ENCODE assay signal across 8 cellular contexts in genomic region chr15:63600001-63600645, GRCh38. TPM values are rescaled to one million over a fixed set of nuclear protein-coding genes. Genes with fewer than 3 reads are reported as not detected.
DNase-seq lines count a peak whose midpoint lies in the region; ATAC-seq, FAIRE-seq and TF ChIP-seq lines count a peak whose summit lies in the region.

No MANE protein-coding gene starts in this region.

- peak overlapping the region; percentile 61 to 88 (median 79) for H3K4me3 ChIP-seq in HepG2 (replicated peaks in 1 of 3; ENCODE audit: insufficient read depth in 1 of 3, low read depth in 2 of 3, low read length in 3 of 3)

- TF ChIP-seq EP300 in HepG2 (IDR thresholded peaks at IDR 0.05; ENCODE audit: low read depth in 2 of 2, low read length in 2 of 2) (no peak), HepG2 (CRISPR knock-in tag; IDR thresholded peaks at IDR 0.05; ENCODE audit: borderline replicate concordance) (no peak)

- H3K27ac ChIP-seq in HepG2 (ENCODE audit: extremely low read length, insufficient read depth, low read length), result peak overlapping the region; percentile 83
- H3K27ac ChIP-seq in substantia nigra (ENCODE audit: low read depth, low read length, poor library complexity, severe bottlenecking), result peak overlapping the region; percentile 75

- H3K27me3 ChIP-seq in HepG2 (ENCODE audit: control insufficient read depth in 1 of 2, insufficient read depth in 2 of 2, low read length in 2 of 2), result no peaks in the 10 kb centered on the region; a peak in 1 of 5 replicates

- ATAC-seq in HepG2, result peak; percentile 33
- no peak for ATAC-seq in HG03439 (IDR thresholded peaks at IDR 0.05; ENCODE audit: unreplicated experiment)

- BruUV-seq in MCF 10A (replicated peaks; lab: Mats Ljungman, UMichigan) (TSS peak; percentile 33), HepG2 (replicated peaks; lab: Mats Ljungman, UMichigan) (TSS peak; percentile 62)

- intact Hi-C loops in MCF 10A (cut with micrococcal nuclease), result no loop called here
- intact Hi-C loops in HepG2 (cut with micrococcal nuclease; ENCODE audit: unreplicated experiment), result no loop called here

- in situ Hi-C loops in HepG2 (cut with HindIII; ENCODE audit: extremely low pct_ligation_motif_present, low pct_unique_long_range_greater_than_20kb), result no loop called here

- no peaks in the 10 kb centered on the region for H3K9me3 Mint-ChIP-seq in MCF 10A (ENCODE audit: unreplicated experiment)

- H3K27ac Mint-ChIP-seq in MCF 10A (ENCODE audit: low read depth, unreplicated experiment), result peak overlapping the region; percentile 27

- peak overlapping the region; percentile 99 for H3K4me2 ChIP-seq in HepG2 (ENCODE audit: low read depth, low read length)

- peak overlapping the region; percentile 83 for H3K4me3 Mint-ChIP-seq in MCF 10A (ENCODE audit: unreplicated experiment)

- no peak for FAIRE-seq in HepG2 (lab: Jason Lieb, UNC)

- peaks cover 41% of the 10 kb centered on the region for H3K4me1 ChIP-seq in HepG2 (ENCODE audit: insufficient read depth, low read length)

- H3K36me3 ChIP-seq in HepG2 (replicated peaks in 1 of 2; ENCODE audit: control insufficient read depth in 1 of 2, insufficient read depth in 2 of 2, low read length in 2 of 2), result no peaks in the 10 kb centered on the region

- no peak for TF ChIP-seq POLR2A in HepG2 (IDR thresholded peaks at IDR 0.05; ENCODE audit: insufficient read depth in 1 of 2, low read depth in 2 of 2, low read length in 2 of 2)

- no peak overlapping the region for H2AFZ ChIP-seq in HepG2 (ENCODE audit: low read length)

- no peaks in the 10 kb centered on the region for H4K20me1 ChIP-seq in HepG2 (ENCODE audit: insufficient read depth, low read length)

- CTCF ChIA-PET in MCF 10A (lab: Yijun Ruan, JAX), result interaction anchor here (0.5 to 3.4 kb wide), 28 partner anchors 10 to 554 kb away, joined by 3 to 41 read pairs (median 4); partner anchors contain the start of gene USP3
- CTCF ChIA-PET in HepG2 (lab: Yijun Ruan, JAX; ENCODE audit: low intra/inter-chr PET ratio, low total read pairs), result interaction anchor here (1.3 to 2.0 kb wide), 2 partner anchors 113 to 133 kb away, joined by 4 to 9 read pairs; no protein-coding TSS in a partner anchor

- TF ChIP-seq CTCF in MCF 10A (IDR thresholded peaks at IDR 0.05; ENCODE audit: unreplicated experiment), result no peak
- TF ChIP-seq CTCF in HepG2 (CRISPR knock-in tag; IDR thresholded peaks at IDR 0.05), result no peak

- no peaks in the 10 kb centered on the region for H3K9me3 ChIP-seq in HepG2 (ENCODE audit: low read length)

- WGBS in HepG2 (ENCODE audit: low lambda C conversion rate), result 2% methylated on average over 12 of the region's 28 CpGs

- no peaks in the 10 kb centered on the region for H3K27me3 Mint-ChIP-seq in MCF 10A (ENCODE audit: insufficient read depth, unreplicated experiment)

- no peak for TF ChIP-seq RAD21 in HepG2 (CRISPR knock-in tag; IDR thresholded peaks at IDR 0.05)

- no peaks in the 10 kb centered on the region for H3K79me2 ChIP-seq in HepG2 (ENCODE audit: insufficient read depth, low read length)

- H3K9ac ChIP-seq in HepG2 (ENCODE audit: insufficient read depth, low read depth, low read length), result peak overlapping the region; percentile 83

- peaks cover 11% of the 10 kb centered on the region for H3K4me1 Mint-ChIP-seq in MCF 10A (ENCODE audit: insufficient read depth, unreplicated experiment)

- H3K36me3 Mint-ChIP-seq in MCF 10A (ENCODE audit: insufficient read depth, unreplicated experiment), result peaks cover 12% of the 10 kb centered on the region

- DNase-seq in stimulated activated CD4-positive, alpha-beta T cell treated with anti-CD3 and anti-CD28 coated beads, Interleukin-2, amount 100 ng/mL, for 24 hours, result peak; percentile 32 to 48
- no peak for DNase-seq in stimulated activated CD4-positive, alpha-beta T cell treated with anti-CD3 and anti-CD28 coated beads, Interleukin-12 subunit alpha, Interleukin-12 subunit beta, amount 100 ng/mL, for 4 hours
- DNase-seq in NCI-H146 treated with DMSO at 0.1 percent for 48 hours (lab: John Stamatoyannopoulos, UW; ENCODE audit: unreplicated experiment), result peak; percentile 6
- no peak for DNase-seq in MCF 10A (ENCODE audit: unreplicated experiment)
- DNase-seq in HepG2 (ENCODE audit: low spot score), result no peak
- peak in 13 of 49 donors; percentile 47 to 78 (median 62) for DNase-seq in substantia nigra (lab: John Stamatoyannopoulos, UW)
- no peak for DNase-seq in NCI-H774 (lab: John Stamatoyannopoulos, UW)

- POLR2A ChIA-PET in MCF 10A (lab: Yijun Ruan, JAX), result interaction anchor here (0.7 to 11.1 kb wide), 34 partner anchors 11 to 493 kb away, joined by 3 to 186 read pairs (median 5); partner anchors contain the start of genes CIAO2A, RPS27L and USP3
- POLR2A ChIA-PET in HepG2 (lab: Yijun Ruan, JAX), result interaction anchor here (1.1 to 4.3 kb wide), 9 partner anchors 11 to 471 kb away, joined by 3 to 31 read pairs (median 6); partner anchors contain the start of gene USP3

TF ChIP-seq in HepG2, 621 proteins besides CTCF, POLR2A, EP300 and RAD21 (continues in another document):
- TF ChIP-seq KDM5A (IDR thresholded peaks at IDR 0.05; ENCODE audit: borderline replicate concordance, low read length) (0 out of 2 replicates have a peak, but pooled peaks have one; percentile 23), KDM2A (CRISPR knock-in tag; IDR thresholded peaks at IDR 0.05; ENCODE audit: borderline replicate concordance, low read depth) (no peak), SMC3 (IDR thresholded peaks at IDR 0.05; ENCODE audit: low read length) (no peak), ZNF724P (CRISPR knock-in tag; IDR thresholded peaks at IDR 0.05; ENCODE audit: borderline replicate concordance) (no peak), KLF12 (CRISPR knock-in tag; IDR thresholded peaks at IDR 0.05; ENCODE audit: borderline replicate concordance) (no peak), ZNF850 (CRISPR knock-in tag; conservative IDR thresholded peaks at IDR 0.05) (no peak), TEF (CRISPR knock-in tag; IDR thresholded peaks at IDR 0.05) (no peak), ZNF256 (CRISPR knock-in tag; conservative IDR thresholded peaks at IDR 0.05) (no peak), PAXIP1 (CRISPR knock-in tag; conservative IDR thresholded peaks at IDR 0.05) (0 out of 2 replicates have a peak, but pooled peaks have one; percentile 13)

RNA-seq across cellular contexts. Expression of gene FBXL22, which starts 2.9 kb away (rescaled TPM):
- total RNA-seq in MCF 10A (2022) (0.39 and 0.58 TPM in 2 replicates), HepG2 (2016; rRNA removed; fragmentation: Illumina TruSeq; extraction: Trizol) (0.20 and 0.33 TPM in 2 replicates)
- total RNA-seq in HepG2 (2016; cell fraction: cytosol; rRNA removed; fragmentation: Illumina TruSeq; extraction: Trizol; ENCODE audit: low read depth), result 0.44 and 0.71 TPM in 2 replicates
- 0.19 and 0.50 TPM in 2 replicates for total RNA-seq in HepG2 (2016; cell fraction: insoluble cytoplasmic fraction; rRNA removed; fragmentation: Illumina TruSeq; extraction: Trizol)
- total RNA-seq in HepG2 (2016; cell fraction: membrane; rRNA removed; fragmentation: Illumina TruSeq; extraction: Trizol), result 0.52 and 0.59 TPM in 2 replicates
- total RNA-seq in HepG2 (2016; cell fraction: nucleus; rRNA removed; fragmentation: Illumina TruSeq; extraction: Trizol), result 0.47 and 1.1 TPM in 2 replicates
- 0.09 and 0.15 TPM in 2 replicates for polyA plus RNA-seq in HepG2 (2011; rRNA removed)
- polyA plus RNA-seq in HepG2 (2011; cell fraction: cytosol; rRNA removed), result 0.18 and 0.27 TPM in 2 replicates
- polyA plus RNA-seq in HepG2 (2011; cell fraction: nucleus; rRNA removed), result 0.43 and 0.68 TPM in 2 replicates
- polyA plus RNA-seq in HepG2 (2012), result 0.17 and 0.48 TPM in 2 replicates
- 0.26 and 0.31 TPM in 2 replicates for polyA plus RNA-seq in HepG2 (2016; cell fraction: cytosol; fragmentation: Illumina TruSeq; extraction: Trizol; ENCODE audit: low read depth)
- 0.45 and 0.47 TPM in 2 replicates for polyA plus RNA-seq in HepG2 (2016; cell fraction: insoluble cytoplasmic fraction; fragmentation: Illumina TruSeq; extraction: Trizol; ENCODE audit: low read depth)
- polyA plus RNA-seq in HepG2 (2016; cell fraction: membrane; fragmentation: Illumina TruSeq; extraction: Trizol; ENCODE audit: low read depth), result 0.47 and 0.55 TPM in 2 replicates
- 0.40 and 1.6 TPM in 2 replicates for polyA plus RNA-seq in HepG2 (2016; cell fraction: nucleus; fragmentation: Illumina TruSeq; extraction: Trizol; ENCODE audit: insufficient read depth, low read depth)
- polyA minus RNA-seq in HepG2 (2011; rRNA and poly(A)+ RNA removed; ENCODE audit: low replicate concordance), result 0.54 and 0.63 TPM in 2 replicates
- not detected in 2 replicates for polyA minus RNA-seq in HepG2 (2011; cell fraction: cytosol; rRNA and poly(A)+ RNA removed)
- polyA minus RNA-seq in HepG2 (2011; cell fraction: nucleus; rRNA and poly(A)+ RNA removed), result 0.99 and 1.2 TPM in 2 replicates

Comparison
In these comparisons a context has a peak if more than half of its experiments do, and no peak if none do; other contexts are left out.
1. DNase-seq: peak in stimulated activated CD4-positive, alpha-beta T cell treated with anti-CD3 and anti-CD28 coated beads, Interleukin-2, amount 100 ng/mL, for 24 hours (2 of 2) and NCI-H146 treated with DMSO at 0.1 percent for 48 hours (single experiment); none in stimulated activated CD4-positive, alpha-beta T cell treated with anti-CD3 and anti-CD28 coated beads, Interleukin-12 subunit alpha, Interleukin-12 subunit beta, amount 100 ng/mL, for 4 hours (single experiment), MCF 10A (single experiment), HepG2 (single experiment) and NCI-H774 (single experiment).